In genomic region chr1:229149435-229149834, GRCh38 we compare ENCODE assay signal across 15 cellular contexts.
DNase-seq lines count a peak whose midpoint lies in the region; ATAC-seq, FAIRE-seq and TF ChIP-seq lines count a peak whose summit lies in the region.
"Had no signal": no experiment of that assay in that cellular context is flagged by ENCODE, and none has a peak within 500 bp of the region (broad histone marks: within the 10 kb centered on the region; RNA-seq: fewer than 3 reads in every experiment).

No MANE protein-coding gene starts in this region.

- no peaks in the 10 kb centered on the region for H3K4me1 Mint-ChIP-seq in activated T-helper 17 cell treated with anti-CD3 and anti-CD28 coated beads, Interleukin-2, amount 50 U/mL, for 72 hours
- H3K4me1 Mint-ChIP-seq in naive thymus-derived CD4-positive, alpha-beta T cell, result peaks cover 0 to 30% (median 11%) of the 10 kb centered on the region in 7 donors
- H3K4me1 Mint-ChIP-seq in stimulated activated naive B cell treated with anti-CD40 and anti-IgM and Interleukin-4, amounts not matched to agents 10 μg/mL and 1 μg/mL and 100 μg/mL, for 72 hours, result peaks cover 0 to 19% of the 10 kb centered on the region in 2 donors

- no peak for TF ChIP-seq RAD21 in A549 (conservative IDR thresholded peaks at IDR 0.05 in 1 of 2, IDR thresholded peaks at IDR 0.05 in 1 of 2)

- no peaks in the 10 kb centered on the region for H3K9me3 Mint-ChIP-seq in activated T-helper 17 cell treated with anti-CD3 and anti-CD28 coated beads, Interleukin-2, amount 50 U/mL, for 72 hours
- no peaks in the 10 kb centered on the region for H3K9me3 Mint-ChIP-seq in naive thymus-derived CD4-positive, alpha-beta T cell
- no peaks in the 10 kb centered on the region for H3K9me3 Mint-ChIP-seq in stimulated activated naive B cell treated with anti-CD40 and anti-IgM and Interleukin-4, amounts not matched to agents 10 μg/mL and 1 μg/mL and 100 μg/mL, for 72 hours
- H3K9me3 Mint-ChIP-seq: CD8-positive, alpha-beta T cell had no signal

- TF ChIP-seq POLR2A in A549 (IDR thresholded peaks at IDR 0.05; ENCODE audit: low read length), result no peak

- no peak overlapping the region for H3K4me2 ChIP-seq in A549

- CTCF ChIA-PET in A549 (lab: Yijun Ruan, JAX), result no interaction called here
- CTCF ChIA-PET in naive thymus-derived CD4-positive, alpha-beta T cell (lab: Charles Lee), result no interaction called here

- no peaks in the 10 kb centered on the region for H3K27me3 Mint-ChIP-seq in activated T-helper 17 cell treated with anti-CD3 and anti-CD28 coated beads, Interleukin-2, amount 50 U/mL, for 72 hours
- peaks cover 0 to 14% (median 5%) of the 10 kb centered on the region in 5 donors for H3K27me3 Mint-ChIP-seq in naive thymus-derived CD4-positive, alpha-beta T cell
- H3K27me3 Mint-ChIP-seq in stimulated activated naive B cell treated with anti-CD40 and anti-IgM and Interleukin-4, amounts not matched to agents 10 μg/mL and 1 μg/mL and 100 μg/mL, for 72 hours, result peaks cover 0 to 4% of the 10 kb centered on the region in 2 donors

- no peaks in the 10 kb centered on the region for H3K9me3 ChIP-seq in A549
- H3K9me3 ChIP-seq in naive thymus-derived CD4-positive, alpha-beta T cell (ENCODE audit: control insufficient read depth in 2 of 3, low read length in 3 of 3), result no peaks in the 10 kb centered on the region

- H3K4me3 ChIP-seq in A549, result no peak overlapping the region
- H3K4me3 ChIP-seq in naive thymus-derived CD4-positive, alpha-beta T cell (ENCODE audit: low read length), result no peak overlapping the region

- no peaks in the 10 kb centered on the region for H3K27me3 ChIP-seq in naive thymus-derived CD4-positive, alpha-beta T cell (ENCODE audit: control insufficient read depth in 2 of 2, insufficient read depth in 2 of 2, low read length in 2 of 2)

- H3K27ac ChIP-seq in A549, result no peak overlapping the region
- no peak overlapping the region for H3K27ac ChIP-seq in naive thymus-derived CD4-positive, alpha-beta T cell (ENCODE audit: low read depth, low read length)
- H3K27ac ChIP-seq: HL-60 had no signal

- H3K36me3 Mint-ChIP-seq in activated T-helper 17 cell treated with anti-CD3 and anti-CD28 coated beads, Interleukin-2, amount 50 U/mL, for 72 hours (ENCODE audit: low read depth), result no peaks in the 10 kb centered on the region
- peaks cover 0 to 4% (median 0%) of the 10 kb centered on the region in 5 donors for H3K36me3 Mint-ChIP-seq in naive thymus-derived CD4-positive, alpha-beta T cell
- H3K36me3 Mint-ChIP-seq in stimulated activated naive B cell treated with anti-CD40 and anti-IgM and Interleukin-4, amounts not matched to agents 10 μg/mL and 1 μg/mL and 100 μg/mL, for 72 hours, result no peaks in the 10 kb centered on the region
- H3K36me3 Mint-ChIP-seq: CD8-positive, alpha-beta T cell had no signal

- POLR2A ChIA-PET in A549 (lab: Yijun Ruan, JAX), result no interaction called here
- POLR2A ChIA-PET in naive thymus-derived CD4-positive, alpha-beta T cell (lab: Charles Lee), result no interaction called here

- no peak for DNase-seq in A549 (ENCODE audit: low read depth in 1 of 2, low spot score in 1 of 2)
- no peak for DNase-seq in D721Med (ENCODE audit: insufficient read length, low spot score)
- DNase-seq in naive thymus-derived CD4-positive, alpha-beta T cell, result no peak
- DNase-seq in activated CD4-positive, alpha-beta T cell treated with anti-CD3 and anti-CD28 coated beads, Interleukin-2, amount 50 U/mL, for 1 hour, result no peak
- no peak for DNase-seq in stimulated activated naive B cell treated with anti-CD40 and anti-IgM and Interleukin-4, amounts not matched to agents 10 μg/mL and 1 μg/mL and 100 μg/mL, for 72 hours
- DNase-seq: CD8-positive, alpha-beta T cell; COR-L47; DMS53; GF-D8; IMR-90 had no signal

- intact Hi-C loops in naive thymus-derived CD4-positive, alpha-beta T cell (cut with micrococcal nuclease), result no loop called here

- H3K36me3 ChIP-seq in naive thymus-derived CD4-positive, alpha-beta T cell (ENCODE audit: control insufficient read depth in 2 of 3, insufficient read depth in 3 of 3, low read length in 3 of 3), result no peaks in the 10 kb centered on the region

- H3K27ac Mint-ChIP-seq in activated T-helper 17 cell treated with anti-CD3 and anti-CD28 coated beads, Interleukin-2, amount 50 U/mL, for 72 hours, result no peak overlapping the region
- H3K27ac Mint-ChIP-seq in naive thymus-derived CD4-positive, alpha-beta T cell, result no peak overlapping the region
- H3K27ac Mint-ChIP-seq in stimulated activated naive B cell treated with anti-CD40 and anti-IgM and Interleukin-4, amounts not matched to agents 10 μg/mL and 1 μg/mL and 100 μg/mL, for 72 hours, result no peak overlapping the region
- H3K27ac Mint-ChIP-seq: CD14-positive monocyte; CD8-positive, alpha-beta T cell had no signal

- TF ChIP-seq EP300 in A549 (IDR thresholded peaks at IDR 0.05), result no peak

- FAIRE-seq in A549 (lab: Jason Lieb, UNC), result no peak
- peak; percentile 81 for FAIRE-seq in D721Med (lab: Jason Lieb, UNC)
- FAIRE-seq: H54 had no signal

- ATAC-seq in A549, result peak; percentile 10 to 25; a peak in 3 of 6 replicates
- peak; percentile 18 for ATAC-seq in activated T-helper 17 cell treated with anti-CD3 and anti-CD28 coated beads, Interleukin-2, amount 50 U/mL, for 72 hours (replicated peaks)
- peak; percentile 24 for ATAC-seq in naive thymus-derived CD4-positive, alpha-beta T cell
- no peak for ATAC-seq in stimulated activated naive B cell treated with anti-CD40 and anti-IgM and Interleukin-4, amounts not matched to agents 10 μg/mL and 1 μg/mL and 100 μg/mL, for 72 hours (replicated peaks)
- ATAC-seq: CD8-positive, alpha-beta T cell; HCT116 had no signal

- 60% methylated on average over 2 of the region's 2 CpGs for WGBS in A549 (ENCODE audit: missing lambda C conversion rate)

- TF ChIP-seq CTCF in A549 (IDR thresholded peaks at IDR 0.05), result no peak
- TF ChIP-seq CTCF in D721Med (IDR thresholded peaks at IDR 0.05; ENCODE audit: insufficient read depth, missing control alignments), result no peak

- H3K4me3 Mint-ChIP-seq in activated T-helper 17 cell treated with anti-CD3 and anti-CD28 coated beads, Interleukin-2, amount 50 U/mL, for 72 hours, result no peak overlapping the region
- no peak overlapping the region for H3K4me3 Mint-ChIP-seq in naive thymus-derived CD4-positive, alpha-beta T cell
- H3K4me3 Mint-ChIP-seq in stimulated activated naive B cell treated with anti-CD40 and anti-IgM and Interleukin-4, amounts not matched to agents 10 μg/mL and 1 μg/mL and 100 μg/mL, for 72 hours, result no peak overlapping the region
- H3K4me3 Mint-ChIP-seq: CD14-positive monocyte; CD8-positive, alpha-beta T cell had no signal

- H3K4me1 ChIP-seq in A549, result no peaks in the 10 kb centered on the region
- peaks cover 0 to 6% of the 10 kb centered on the region in 2 donors for H3K4me1 ChIP-seq in naive thymus-derived CD4-positive, alpha-beta T cell (ENCODE audit: control insufficient read depth in 2 of 2, insufficient read depth in 2 of 2, low read length in 2 of 2)

TF ChIP-seq in A549, 52 proteins besides CTCF, POLR2A, EP300 and RAD21:
- TF ChIP-seq CHD4 (IDR thresholded peaks at IDR 0.05; ENCODE audit: borderline replicate concordance), result no peak
- no peak for TF ChIP-seq HDAC2 (IDR thresholded peaks at IDR 0.05)
- TF ChIP-seq TFCP2L1 (CRISPR knock-in tag; IDR thresholded peaks at IDR 0.05), result no peak
- no peak for TF ChIP-seq HOXA7 (CRISPR knock-in tag; IDR thresholded peaks at IDR 0.05)
- no peak for TF ChIP-seq EHMT2 (IDR thresholded peaks at IDR 0.05; ENCODE audit: low read depth)
- TF ChIP-seq HES2 (IDR thresholded peaks at IDR 0.05), result no peak
- no peak for TF ChIP-seq NR3C1 (IDR thresholded peaks at IDR 0.05)

Comparison
In these comparisons a context has a peak if more than half of its experiments do, and no peak if none do; other contexts are left out.
1. ATAC-seq: peak in A549 (2 of 2), activated T-helper 17 cell treated with anti-CD3 and anti-CD28 coated beads, Interleukin-2, amount 50 U/mL, for 72 hours (single experiment) and naive thymus-derived CD4-positive, alpha-beta T cell (single experiment); none in stimulated activated naive B cell treated with anti-CD40 and anti-IgM and Interleukin-4, amounts not matched to agents 10 μg/mL and 1 μg/mL and 100 μg/mL, for 72 hours (0 of 2).